Comparison of ENCODE assay signal across 26 cellular contexts in the genomic region with DNA sequence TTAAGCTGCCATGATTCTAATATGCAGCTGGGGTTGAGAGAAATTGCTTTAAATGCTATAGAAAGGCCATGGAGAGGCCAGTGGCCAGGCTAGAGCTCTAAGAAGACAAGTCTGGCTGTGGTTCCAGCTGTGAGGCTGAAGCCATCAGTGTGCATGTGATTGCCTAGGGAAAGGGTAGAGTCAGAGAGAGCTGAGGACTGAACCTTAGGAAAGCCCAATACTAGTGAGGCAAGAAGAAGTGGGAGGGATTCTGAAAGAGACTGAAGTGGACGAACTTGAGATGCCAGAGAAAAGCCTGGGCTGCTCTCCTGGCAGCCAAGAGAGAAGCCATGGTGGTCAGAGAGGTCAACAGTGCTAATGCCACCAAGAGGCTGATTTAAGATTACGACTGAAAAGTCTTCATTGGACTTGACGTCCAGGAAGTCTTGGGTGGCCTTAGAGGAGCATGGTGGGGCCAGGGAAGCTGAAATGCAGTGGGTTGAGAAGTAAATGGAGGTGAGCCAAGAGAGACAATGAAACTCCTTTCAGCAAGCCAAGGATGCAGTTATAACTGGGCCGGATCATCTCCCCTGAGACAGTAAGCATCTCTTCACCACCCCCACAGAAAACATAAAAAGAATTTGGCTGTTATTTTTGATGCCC.
"Had no signal": no experiment of that assay in that cellular context is flagged by ENCODE, and none has a peak within 500 bp of the region (broad histone marks: within the 10 kb centered on the region; RNA-seq: fewer than 3 reads in every experiment).

No MANE protein-coding gene starts in this region.

- H3K4me3 Mint-ChIP-seq: activated CD4-positive, alpha-beta memory T cell treated with anti-CD3 and anti-CD28 coated beads for 36 hours; activated CD4-positive, alpha-beta T cell treated with anti-CD3 and anti-CD28 coated beads, Interleukin-2, amount 10 ng/mL, durations not matched to agents 7 days and 5 days; activated naive CD4-positive, alpha-beta T cell treated with anti-CD3 and anti-CD28 coated beads for 36 hours; activated naive CD8-positive, alpha-beta T cell treated with anti-CD3 and anti-CD28 coated beads, Interleukin-2, amount 10 ng/mL, durations not matched to agents 7 days and 5 days; activated T-cell treated with anti-CD3 and anti-CD28 coated beads, Interleukin-2, amount 50 U/mL, for 4 hours; T-cell had no signal

- H3K27ac ChIP-seq: adrenal gland, SK-N-MC had no signal

- H3K36me3 ChIP-seq: adrenal gland, MG63 had no signal

- H3K9me3 Mint-ChIP-seq: activated CD4-positive, alpha-beta memory T cell treated with anti-CD3 and anti-CD28 coated beads for 36 hours; activated naive CD4-positive, alpha-beta T cell treated with anti-CD3 and anti-CD28 coated beads for 36 hours; activated T-cell treated with anti-CD3 and anti-CD28 coated beads, Interleukin-2, amount 50 U/mL, for 4 hours; T-cell had no signal

- DNase-seq: activated CD4-positive, alpha-beta memory T cell treated with anti-CD3 and anti-CD28 coated beads for 36 hours; activated CD4-positive, alpha-beta T cell treated with anti-CD3 and anti-CD28 coated beads, Interleukin-2, amount 10 ng/mL, durations not matched to agents 7 days and 5 days; activated CD4-positive, CD25-positive, alpha-beta regulatory T cell; activated CD8-positive, alpha-beta memory T cell treated with anti-CD3 and anti-CD28 coated beads for 24 hours; activated gamma-delta T cell; activated naive CD4-positive, alpha-beta T cell treated with anti-CD3 and anti-CD28 coated beads for 36 hours; activated naive CD8-positive, alpha-beta T cell treated with anti-CD3 and anti-CD28 coated beads, Interleukin-2, amount 10 ng/mL, durations not matched to agents 7 days and 5 days; activated T-cell treated with anti-CD3 and anti-CD28 coated beads, Interleukin-2, amount 50 U/mL, for 4 hours; adrenal gland; anterior cingulate cortex; caudate nucleus; MG63; NCI-H1092 treated with DMSO at 0.1 percent for 48 hours; NCI-H1436; NCI-H1694 treated with DMSO at 0.1 percent for 48 hours; NCI-H2029 treated with DMSO at 0.1 percent for 48 hours; NCI-H345; NCI-H510A; NCI-H526 treated with DMSO at 0.1 percent for 48 hours; NCI-H82; OCI-M1; RPMI8226; T-cell; T-helper 2 cell; T1000 had no signal

- H3K27me3 ChIP-seq: MG63 had no signal

- H3K4me1 ChIP-seq: adrenal gland had no signal

- H3K9me3 ChIP-seq: adrenal gland, MG63 had no signal

- H3K4me3 ChIP-seq: adrenal gland, MG63, SK-N-MC had no signal

- H3K36me3 Mint-ChIP-seq: activated CD4-positive, alpha-beta memory T cell treated with anti-CD3 and anti-CD28 coated beads for 36 hours; T-cell had no signal

- H3K27ac Mint-ChIP-seq: activated CD4-positive, alpha-beta memory T cell treated with anti-CD3 and anti-CD28 coated beads for 36 hours; activated CD4-positive, alpha-beta T cell treated with anti-CD3 and anti-CD28 coated beads, Interleukin-2, amount 10 ng/mL, durations not matched to agents 7 days and 5 days; activated naive CD4-positive, alpha-beta T cell treated with anti-CD3 and anti-CD28 coated beads for 36 hours; activated naive CD8-positive, alpha-beta T cell treated with anti-CD3 and anti-CD28 coated beads, Interleukin-2, amount 10 ng/mL, durations not matched to agents 7 days and 5 days; T-cell had no signal
